Comparison of ENCODE assay signal across 8 cellular contexts in the genomic region with DNA sequence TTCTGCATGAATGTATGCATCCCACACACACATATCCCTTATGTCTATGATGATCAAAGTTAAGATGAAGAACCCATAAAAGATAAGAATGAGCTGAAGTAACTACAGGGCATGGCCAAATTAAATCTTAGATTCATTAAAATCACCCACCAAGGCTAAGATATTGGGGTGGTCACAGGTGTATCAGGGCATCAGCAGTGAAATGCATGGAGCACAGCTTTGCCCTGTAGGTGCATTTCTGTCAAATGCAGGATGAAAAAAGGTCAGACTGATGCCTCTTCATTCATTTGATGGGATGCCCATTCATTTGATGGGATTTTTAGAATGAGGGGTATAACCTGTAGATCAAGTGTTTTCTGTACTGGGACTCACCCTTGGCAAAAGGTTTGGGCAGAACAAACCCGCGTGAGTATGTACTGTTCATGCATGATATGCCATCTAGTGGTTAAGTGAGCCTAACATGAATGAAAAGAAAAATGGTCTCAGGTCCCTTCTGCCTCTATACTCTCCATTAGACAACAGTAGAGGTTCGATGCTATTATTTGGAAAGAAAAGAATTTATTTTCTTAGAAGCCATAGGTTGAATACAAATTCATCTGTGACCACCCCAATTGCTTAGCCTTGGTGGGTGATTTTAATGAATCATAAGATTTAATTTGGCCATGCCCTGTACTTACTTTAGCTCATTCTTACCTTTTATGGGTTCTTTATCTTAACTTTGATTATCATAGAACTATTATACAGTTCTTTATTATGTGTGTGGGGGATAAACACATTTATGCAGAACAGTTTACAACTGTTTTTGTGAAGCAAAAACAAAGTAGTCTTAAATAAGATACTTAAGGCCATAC. TPM values are rescaled to one million over a fixed set of nuclear protein-coding genes. Genes with fewer than 3 reads are reported as not detected.
DNase-seq lines count a peak whose midpoint lies in the region; ATAC-seq lines count a peak whose summit lies in the region.

No MANE protein-coding gene starts in this region.

- H3K4me3 Mint-ChIP-seq in activated naive CD4-positive, alpha-beta T cell treated with anti-CD3 and anti-CD28 coated beads for 36 hours: no peak overlapping the region
- H3K4me3 Mint-ChIP-seq in memory B cell: no peak overlapping the region

- in situ Hi-C loops in KBM-7 (cut with MboI; ENCODE audit: low pct_unique_long_range_greater_than_20kb, low sequenced_read_pairs): no loop called here

- intact Hi-C loops in activated naive CD4-positive, alpha-beta T cell treated with anti-CD3 and anti-CD28 coated beads for 36 hours (cut with micrococcal nuclease): loop anchor here (1.0 to 10.0 kb wide), 3 partner anchors 163 to 624 kb away; no protein-coding TSS in a partner anchor

- no peaks in the 10 kb centered on the region for H3K27me3 Mint-ChIP-seq in activated naive CD4-positive, alpha-beta T cell treated with anti-CD3 and anti-CD28 coated beads for 36 hours (ENCODE audit: low read depth)
- peaks cover 2% of the 10 kb centered on the region for H3K27me3 Mint-ChIP-seq in memory B cell

- peak; percentile 41 for DNase-seq in activated naive CD4-positive, alpha-beta T cell treated with anti-CD3 and anti-CD28 coated beads for 36 hours
- no peak for DNase-seq in activated naive CD4-positive, alpha-beta T cell (lab: John Stamatoyannopoulos, UW)
- DNase-seq in KBM-7 (peak; percentile 55), RPMI7951 (ENCODE audit: low read depth) (peak; percentile 56), dedifferentiated amniotic fluid mesenchymal stem cell (ENCODE audit: extremely low spot score) (peak; percentile 67), memory B cell (ENCODE audit: low spot score in 2 of 2) (no peak)

- H3K27ac Mint-ChIP-seq in activated naive CD4-positive, alpha-beta T cell treated with anti-CD3 and anti-CD28 coated beads for 36 hours: no peak overlapping the region
- H3K27ac Mint-ChIP-seq in memory B cell: no peak overlapping the region

- H3K36me3 Mint-ChIP-seq in activated naive CD4-positive, alpha-beta T cell treated with anti-CD3 and anti-CD28 coated beads for 36 hours (ENCODE audit: low read depth): peaks cover 6% of the 10 kb centered on the region
- H3K36me3 Mint-ChIP-seq in memory B cell: no peaks in the 10 kb centered on the region

- CTCF ChIA-PET in activated naive CD4-positive, alpha-beta T cell treated with anti-CD3 and anti-CD28 coated beads for 36 hours (lab: Charles Lee): interaction anchor here (0.8 to 1.7 kb wide), 6 partner anchors 8 to 576 kb away, joined by 3 to 13 read pairs (median 3); no protein-coding TSS in a partner anchor

- H3K9me3 Mint-ChIP-seq in activated naive CD4-positive, alpha-beta T cell treated with anti-CD3 and anti-CD28 coated beads for 36 hours: no peaks in the 10 kb centered on the region
- no peaks in the 10 kb centered on the region for H3K9me3 Mint-ChIP-seq in memory B cell

- peaks cover 30% of the 10 kb centered on the region for H3K4me1 Mint-ChIP-seq in activated naive CD4-positive, alpha-beta T cell treated with anti-CD3 and anti-CD28 coated beads for 36 hours (ENCODE audit: low read depth)
- H3K4me1 Mint-ChIP-seq in memory B cell: peaks cover 2% of the 10 kb centered on the region

- ATAC-seq in GM21717 (IDR thresholded peaks at IDR 0.05; ENCODE audit: unreplicated experiment) (peak; percentile 80), memory B cell (ENCODE audit: low read depth) (peak; percentile 48), GM18870 (IDR thresholded peaks at IDR 0.05; ENCODE audit: unreplicated experiment) (no peak)

RNA-seq across cellular contexts. Expression of gene NOSTRIN, which starts 43.2 kb away (rescaled TPM):
- not detected for total RNA-seq in activated naive CD4-positive, alpha-beta T cell treated with anti-CD3 and anti-CD28 coated beads for 36 hours
- total RNA-seq in RPMI7951 (2014; rRNA removed; shearing (Covaris generic)): 0.20 TPM in 1 of 2 replicates, not detected in the other

Comparison
In these comparisons a context has a peak if more than half of its experiments do, and no peak if none do; other contexts are left out.
1. DNase-seq: peak in activated naive CD4-positive, alpha-beta T cell treated with anti-CD3 and anti-CD28 coated beads for 36 hours (single experiment), KBM-7 (single experiment), RPMI7951 (single experiment) and dedifferentiated amniotic fluid mesenchymal stem cell (single experiment); none in activated naive CD4-positive, alpha-beta T cell (0 of 4) and memory B cell (0 of 2).